ENCODE assay signal across 12 cellular contexts in the genomic region with DNA sequence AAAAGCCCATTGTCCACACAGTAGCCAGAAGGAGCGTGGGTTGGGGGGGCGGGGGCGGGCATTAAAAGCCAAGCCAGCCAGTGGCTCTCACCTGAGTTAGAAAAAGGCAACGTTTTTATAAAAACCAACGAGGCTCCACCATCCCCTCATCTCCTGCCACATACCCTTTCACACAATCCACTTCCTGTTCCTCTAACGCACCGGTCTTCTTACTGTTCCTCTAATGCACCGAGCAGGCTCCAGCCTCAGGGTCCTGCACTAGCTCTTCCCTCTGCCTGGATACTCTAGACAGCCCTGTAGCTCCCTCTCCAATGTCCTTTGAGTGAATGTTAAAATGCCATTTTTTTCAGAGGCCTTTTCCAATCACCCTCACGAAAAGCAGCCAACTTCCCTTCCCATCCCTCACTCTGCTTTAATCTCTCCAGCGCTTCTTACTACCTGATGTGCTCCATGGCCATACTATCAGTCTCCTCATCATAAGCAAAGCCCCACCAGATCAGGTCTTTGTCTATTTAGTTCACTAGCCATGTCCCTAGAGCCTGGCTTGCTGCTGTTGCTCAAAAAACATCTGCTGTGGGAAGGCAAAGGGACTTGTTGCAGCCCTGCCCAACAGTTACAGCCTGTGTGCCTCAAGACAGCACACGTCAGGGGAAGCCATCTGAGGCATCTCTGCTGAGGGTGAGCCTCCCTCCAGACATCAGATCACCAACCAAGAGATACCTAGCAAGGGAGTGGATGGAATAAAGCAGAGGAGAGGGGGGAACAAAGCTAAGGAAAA. TPM values are rescaled to one million over a fixed set of nuclear protein-coding genes. Genes with fewer than 3 reads are reported as not detected.
DNase-seq lines count a peak whose midpoint lies in the region; ATAC-seq and TF ChIP-seq lines count a peak whose summit lies in the region.
"Had no signal": no experiment of that assay in that cellular context is flagged by ENCODE, and none has a peak within 500 bp of the region (broad histone marks: within the 10 kb centered on the region; RNA-seq: fewer than 3 reads in every experiment).

No MANE protein-coding gene starts in this region.

- POLR2A ChIA-PET in activated naive CD8-positive, alpha-beta T cell treated with anti-CD3 and anti-CD28 coated beads, Interleukin-2, amount 10 ng/mL, durations not matched to agents 7 days and 5 days (lab: Charles Lee) = interaction anchor here (0.8 to 5.3 kb wide), 6 partner anchors 9 to 62 kb away, joined by 3 to 78 read pairs (median 4); a partner anchor contains a TSS

- no peak overlapping the region for H3K9ac ChIP-seq in mucosa of rectum (ENCODE audit: low read depth in 1 of 2, low read length in 2 of 2)

- H3K36me3 Mint-ChIP-seq in IgD-negative memory B cell = peaks cover 2% of the 10 kb centered on the region
- peaks cover 24% of the 10 kb centered on the region for H3K36me3 Mint-ChIP-seq in activated naive CD8-positive, alpha-beta T cell treated with anti-CD3 and anti-CD28 coated beads, Interleukin-2, amount 10 ng/mL, durations not matched to agents 7 days and 5 days

- H3K4me3 ChIP-seq in AG10803 (ENCODE audit: low read length) = no peak overlapping the region
- H3K4me3 ChIP-seq in mucosa of rectum (ENCODE audit: low read length in 2 of 2) = peak overlapping the region; percentile 14 to 21

- H3K4me3 Mint-ChIP-seq in IgD-negative memory B cell = peak overlapping the region; percentile 40 to 85 (median 76)
- peak overlapping the region; percentile 78 for H3K4me3 Mint-ChIP-seq in activated naive CD8-positive, alpha-beta T cell treated with anti-CD3 and anti-CD28 coated beads, Interleukin-2, amount 10 ng/mL, durations not matched to agents 7 days and 5 days

- no peaks in the 10 kb centered on the region for H3K27me3 Mint-ChIP-seq in IgD-negative memory B cell
- no peaks in the 10 kb centered on the region for H3K27me3 Mint-ChIP-seq in activated naive CD8-positive, alpha-beta T cell treated with anti-CD3 and anti-CD28 coated beads, Interleukin-2, amount 10 ng/mL, durations not matched to agents 7 days and 5 days

- H3K4me1 ChIP-seq in mucosa of rectum (ENCODE audit: control insufficient read depth in 2 of 2, insufficient read depth in 2 of 2, low read length in 2 of 2) = peaks cover 55 to 70% of the 10 kb centered on the region in 2 donors

- peaks cover 3 to 7% of the 10 kb centered on the region in 2 donors for H3K36me3 ChIP-seq in mucosa of rectum (ENCODE audit: control insufficient read depth in 2 of 2, insufficient read depth in 2 of 2, low read length in 2 of 2)

- peaks cover 51 to 69% (median 52%) of the 10 kb centered on the region in 3 donors for H3K4me1 Mint-ChIP-seq in IgD-negative memory B cell
- H3K4me1 Mint-ChIP-seq in activated naive CD8-positive, alpha-beta T cell treated with anti-CD3 and anti-CD28 coated beads, Interleukin-2, amount 10 ng/mL, durations not matched to agents 7 days and 5 days = peaks cover 68% of the 10 kb centered on the region

- TF ChIP-seq CTCF in AG10803 (conservative IDR thresholded peaks at IDR 0.05; ENCODE audit: low read length) = no peak

- H3K9me3 ChIP-seq in mucosa of rectum (ENCODE audit: control insufficient read depth in 2 of 2, low read length in 2 of 2) = no peaks in the 10 kb centered on the region

- H3K27ac ChIP-seq in mucosa of rectum (ENCODE audit: low read depth in 2 of 2, low read length in 2 of 2) = peak overlapping the region in 1 of 2 donors; percentile 4

- H3K27me3 ChIP-seq in mucosa of rectum (ENCODE audit: control insufficient read depth in 2 of 2, insufficient read depth in 2 of 2, low read length in 2 of 2) = no peaks in the 10 kb centered on the region

- H3K27ac Mint-ChIP-seq in IgD-negative memory B cell = peak overlapping the region; percentile 49 to 80 (median 74)
- H3K27ac Mint-ChIP-seq in activated naive CD8-positive, alpha-beta T cell treated with anti-CD3 and anti-CD28 coated beads, Interleukin-2, amount 10 ng/mL, durations not matched to agents 7 days and 5 days = peak overlapping the region; percentile 86

- DNase-seq in AG10803 (ENCODE audit: low read depth) (peak; percentile 47), GOT3 (lab: John Stamatoyannopoulos, UW) (no peak), NCI-H510A (lab: John Stamatoyannopoulos, UW) (no peak)
- DNase-seq in activated naive CD8-positive, alpha-beta T cell treated with anti-CD3 and anti-CD28 coated beads, Interleukin-2, amount 10 ng/mL, durations not matched to agents 7 days and 5 days = peak; percentile 43
- DNase-seq: activated CD4-positive, alpha-beta T cell treated with anti-CD3 and anti-CD28 coated beads, Interleukin-2, amount 50 U/mL, for 4 hours; NCI-H1694 had no signal

- peak; percentile 45 for ATAC-seq in activated naive CD8-positive, alpha-beta T cell treated with anti-CD3 and anti-CD28 coated beads, Interleukin-2, amount 10 ng/mL, durations not matched to agents 7 days and 5 days (ENCODE audit: low read depth)
- ATAC-seq in GM19463 (IDR thresholded peaks at IDR 0.05; ENCODE audit: unreplicated experiment) = no peak
- ATAC-seq in GM19397 (IDR thresholded peaks at IDR 0.05; ENCODE audit: unreplicated experiment) = no peak
- ATAC-seq: esophagus mucosa, HCT116 had no signal

- no peaks in the 10 kb centered on the region for H3K9me3 Mint-ChIP-seq in IgD-negative memory B cell
- no peaks in the 10 kb centered on the region for H3K9me3 Mint-ChIP-seq in activated naive CD8-positive, alpha-beta T cell treated with anti-CD3 and anti-CD28 coated beads, Interleukin-2, amount 10 ng/mL, durations not matched to agents 7 days and 5 days

RNA-seq across cellular contexts. Expression of a gene that starts 4.0 kb away (rescaled TPM):
- polyA plus RNA-seq in IgD-negative memory B cell = 36.1 TPM
- 100 to 1,000 TPM; 231 to 234 TPM for total RNA-seq in activated naive CD8-positive, alpha-beta T cell treated with anti-CD3 and anti-CD28 coated beads, Interleukin-2, amount 10 ng/mL, durations not matched to agents 7 days and 5 days

RNA-seq across cellular contexts. Expression of a gene that starts 60.0 kb away (rescaled TPM):
- 0.91 TPM for polyA plus RNA-seq in IgD-negative memory B cell
- 1 to 10 TPM; 3.7 to 5.1 TPM for total RNA-seq in activated naive CD8-positive, alpha-beta T cell treated with anti-CD3 and anti-CD28 coated beads, Interleukin-2, amount 10 ng/mL, durations not matched to agents 7 days and 5 days

Comparison
In these comparisons a context has a peak if more than half of its experiments do, and no peak if none do; other contexts are left out.
1. DNase-seq: peak in AG10803 (single experiment) and activated naive CD8-positive, alpha-beta T cell treated with anti-CD3 and anti-CD28 coated beads, Interleukin-2, amount 10 ng/mL, durations not matched to agents 7 days and 5 days (single experiment); none in GOT3 (single experiment) and NCI-H510A (single experiment).